ENCODE assay signal across 17 cellular contexts in genomic region chr3:194330579-194330978, GRCh38. TPM values are rescaled to one million over a fixed set of nuclear protein-coding genes. Genes with fewer than 3 reads are reported as not detected.
DNase-seq lines count a peak whose midpoint lies in the region; FAIRE-seq and TF ChIP-seq lines count a peak whose summit lies in the region.
"Had no signal": no experiment of that assay in that cellular context is flagged by ENCODE, and none has a peak within 500 bp of the region (broad histone marks: within the 10 kb centered on the region; RNA-seq: fewer than 3 reads in every experiment).

No MANE protein-coding gene starts in this region.

- H3K4me1 ChIP-seq in right atrium auricular region (peaks cover 0 to 42% of the 10 kb centered on the region in 2 donors), uterus (no peaks in the 10 kb centered on the region)

- no peaks in the 10 kb centered on the region for H3K36me3 ChIP-seq in right atrium auricular region
- H3K36me3 ChIP-seq in uterus = no peaks in the 10 kb centered on the region

- no peak for FAIRE-seq in GM12892 (lab: Jason Lieb, UNC)
- FAIRE-seq: endometrium, GM12891, TTC549 had no signal

- H3K4me3 ChIP-seq in right atrium auricular region = no peak overlapping the region
- H3K4me3 ChIP-seq in uterus = no peak overlapping the region

- intact Hi-C loops in uterus (cut with DNase I; ENCODE audit: low total_unique reads) = no loop called here

- no peaks in the 10 kb centered on the region for H3K9me3 ChIP-seq in right atrium auricular region
- H3K9me3 ChIP-seq in uterus = no peaks in the 10 kb centered on the region

- H3K27me3 ChIP-seq in right atrium auricular region (peaks cover 0 to 8% of the 10 kb centered on the region in 2 donors), uterus (no peaks in the 10 kb centered on the region)

- TF ChIP-seq POLR2A in GM12892 (IDR thresholded peaks at IDR 0.05; ENCODE audit: low read depth, low read length) (no peak), uterus (IDR thresholded peaks at IDR 0.05) (no peak)

- H3K27ac ChIP-seq in right atrium auricular region = peak overlapping the region; percentile 49 to 62
- H3K27ac ChIP-seq in uterus = no peak overlapping the region

- TF ChIP-seq CTCF in right atrium auricular region (IDR thresholded peaks at IDR 0.05) (no peak), uterus (IDR thresholded peaks at IDR 0.05) (no peak)

- DNase-seq in LHCN-M2 (ENCODE audit: low read depth) (peak; percentile 24), cerebellum (ENCODE audit: low spot score) (peak; percentile 18), right atrium auricular region (ENCODE audit: low spot score) (no peak), ureter (ENCODE audit: low spot score) (peak; percentile 78), GM12892 (ENCODE audit: insufficient read length) (no peak), DMS 273 treated with DMSO at 0.1 percent for 48 hours (lab: John Stamatoyannopoulos, UW) (no peak), uterus (no peak)
- DNase-seq: activated T-cell treated with anti-CD3 and anti-CD28 coated beads for 4 hours; Kasumi-1; left colon; NCI-H446; stimulated activated CD4-positive, alpha-beta T cell treated with anti-CD3 and anti-CD28 coated beads, Interleukin-4, amount 100 ng/mL, for 1 hour; stimulated activated naive CD4-positive, alpha-beta T cell treated with Interleukin-2 at 50 U/mL for 16 hours had no signal

RNA-seq across cellular contexts. Expression of gene CPN2, which starts 20.5 kb away (rescaled TPM):
- not detected in 2 replicates for total RNA-seq in LHCN-M2 (2014; rRNA removed)
- polyA plus RNA-seq in LHCN-M2 (2012) = not detected
- not detected for total RNA-seq in cerebellum
- not detected for total RNA-seq in right atrium auricular region
- not detected for total RNA-seq in ureter
- polyA plus RNA-seq in GM12892 (2012; ENCODE audit: missing spikeins) = not detected
- under 1 TPM in 1 of 4 donors, not detected in 3; 0.15 TPM for total RNA-seq in uterus
- total RNA-seq: aorta, left colon had no signal
- polyA plus RNA-seq: aorta had no signal

RNA-seq across cellular contexts. Expression of gene LRRC15, which starts 39.0 kb away (rescaled TPM):
- total RNA-seq in LHCN-M2 (2014; rRNA removed) (0.06 TPM in 2 replicates), cerebellum (not detected), right atrium auricular region (under 1 TPM; 0.07 to 0.08 TPM), ureter (0.29 TPM), uterus (under 1 TPM in 2 of 4 donors, not detected in 2; under 0.01 to 0.59 TPM)
- polyA plus RNA-seq in LHCN-M2 (2012) = 0.04 TPM
- polyA plus RNA-seq in GM12892 (2012; ENCODE audit: missing spikeins) = not detected
- polyA plus RNA-seq: aorta had no signal

Comparison
In these comparisons a context has a peak if more than half of its experiments do, and no peak if none do; other contexts are left out.
1. DNase-seq: peak in LHCN-M2 (single experiment), cerebellum (single experiment) and ureter (single experiment); none in right atrium auricular region (single experiment), GM12892 (single experiment), DMS 273 treated with DMSO at 0.1 percent for 48 hours (single experiment) and uterus (0 of 2).
2. H3K27ac ChIP-seq: peak in right atrium auricular region (2 of 2); none in uterus (0 of 2).